In genomic region chr9:111148390-111148993, GRCh38 we compare ENCODE assay signal across 15 cellular contexts.
DNase-seq lines count a peak whose midpoint lies in the region; ATAC-seq and TF ChIP-seq lines count a peak whose summit lies in the region.
"Had no signal": no experiment of that assay in that cellular context is flagged by ENCODE, and none has a peak within 500 bp of the region (broad histone marks: within the 10 kb centered on the region; RNA-seq: fewer than 3 reads in every experiment).

No MANE protein-coding gene starts in this region.

- H3K36me3 ChIP-seq in IMR-90 (ENCODE audit: control insufficient read depth, insufficient read depth, low read length), result no peaks in the 10 kb centered on the region
- H3K36me3 ChIP-seq: left lung had no signal

- in situ Hi-C loops in IMR-90 (cut with MboI; ENCODE audit: low sequenced_read_pairs) (no loop called here), GM13976 (cut with MboI; ENCODE audit: low sequenced_read_pairs, unreplicated experiment) (no loop called here)

- peak; percentile 12 for DNase-seq in AG20443 (ENCODE audit: low spot score)
- peak; percentile 22 for DNase-seq in IMR-90
- peak; percentile 13 for DNase-seq in fibroblast of mammary gland (ENCODE audit: low read depth)
- DNase-seq in medulla oblongata (ENCODE audit: extremely low spot score), result no peak
- DNase-seq in GM13976 (ENCODE audit: low spot score), result no peak
- no peak for DNase-seq in HuH-7.5 (ENCODE audit: low spot score)
- DNase-seq: AML-193, anterior cingulate cortex, left lung, NCI-H1092, NCI-H82, posterior cingulate gyrus, testis had no signal

- TF ChIP-seq CTCF in IMR-90 (conservative IDR thresholded peaks at IDR 0.05; ENCODE audit: low read depth, low read length) (no peak), fibroblast of mammary gland (conservative IDR thresholded peaks at IDR 0.05; ENCODE audit: control insufficient read depth, insufficient read depth, low read depth, low read length) (no peak), GM13976 (IDR thresholded peaks at IDR 0.05; ENCODE audit: borderline replicate concordance, control extremely low read depth, extremely low read depth, insufficient read depth, missing control alignments) (no peak)

- H2BK120ac ChIP-seq in IMR-90 (ENCODE audit: low read depth, low read length), result peak overlapping the region; percentile 42

- H2AFZ ChIP-seq in IMR-90 (replicated peaks; ENCODE audit: low read length, poor library complexity), result peak overlapping the region; percentile 24

- peak; percentile 79 for ATAC-seq in GM19452 (IDR thresholded peaks at IDR 0.05; ENCODE audit: unreplicated experiment)
- peak; percentile 73 for ATAC-seq in IMR-90 (ENCODE audit: low read depth)
- no peak for ATAC-seq in HG02970 (IDR thresholded peaks at IDR 0.05; ENCODE audit: low FRiP score, unreplicated experiment)

- no peak overlapping the region for H3K9ac ChIP-seq in IMR-90 (ENCODE audit: low read depth, low read length)

- no peak overlapping the region for H2AK5ac ChIP-seq in IMR-90 (ENCODE audit: low read depth, low read length)

- H3K18ac ChIP-seq in IMR-90 (ENCODE audit: low read depth, low read length), result peak overlapping the region; percentile 57; the same call in 1 of the 2 replicates

- TF ChIP-seq POLR2A in IMR-90 (IDR thresholded peaks at IDR 0.05; ENCODE audit: low read depth, low read length), result no peak

- peak overlapping the region; percentile 78; the same call in 1 of the 2 replicates for H2BK20ac ChIP-seq in IMR-90 (ENCODE audit: low read depth, low read length)

- peak overlapping the region; percentile 21; the same call in 1 of the 2 replicates for H4K91ac ChIP-seq in IMR-90 (ENCODE audit: insufficient read depth, low read depth, low read length)

- H2BK5ac ChIP-seq in IMR-90 (ENCODE audit: low read depth, low read length, poor library complexity, severe bottlenecking), result peak overlapping the region; percentile 57

- no peak overlapping the region for H2AK9ac ChIP-seq in IMR-90 (replicated peaks; ENCODE audit: low read depth, low read length, poor library complexity)

- H3K9me1 ChIP-seq in IMR-90 (ENCODE audit: insufficient read depth, low read length), result peaks cover 2% of the 10 kb centered on the region; the same call in 1 of the 2 replicates

- CTCF ChIA-PET in IMR-90 (lab: Yijun Ruan, JAX), result no interaction called here

- dilution Hi-C loops in IMR-90 (cut with HindIII; ENCODE audit: low sequenced_read_pairs, unreplicated experiment), result no loop called here

- H3K23ac ChIP-seq in IMR-90 (ENCODE audit: low read depth, low read length), result peak overlapping the region; percentile 12; the same call in 1 of the 2 replicates

- no peaks in the 10 kb centered on the region for H3K27me3 ChIP-seq in IMR-90 (ENCODE audit: control insufficient read depth, insufficient read depth, low read length)
- H3K27me3 ChIP-seq: left lung, testis had no signal

- no peaks in the 10 kb centered on the region for H4K20me1 ChIP-seq in IMR-90 (ENCODE audit: insufficient read depth, low read length)

- POLR2A ChIA-PET in IMR-90 (lab: Charles Lee; ENCODE audit: unreplicated experiment), result no interaction called here

- H4K8ac ChIP-seq in IMR-90 (ENCODE audit: low read depth in 2 of 2, low read length in 2 of 2), result peak overlapping the region in 1 of 2 experiments; percentile 71; a peak in 2 of 4 replicates

- WGBS in IMR-90 (ENCODE audit: extremely low coverage in 2 of 2, insufficient read length in 1 of 2), 2 experiments, result 67% methylated on average over 1 of the region's 5 CpGs; no CpG with 5 or more reads in 1 of the 2 experiments

- 0 out of 2 replicates have a peak overlapping the region, but pooled peaks have one; percentile 52 for H3K14ac ChIP-seq in IMR-90 (replicated peaks; ENCODE audit: low read depth, low read length)

- 0 out of 3 replicates have a peak overlapping the region, but pooled peaks have one; percentile 4 for H2BK15ac ChIP-seq in IMR-90 (ENCODE audit: low read depth, low read length)

- H3K4me1 ChIP-seq in IMR-90 (ENCODE audit: control insufficient read depth, insufficient read depth, low read length), result no peaks in the 10 kb centered on the region; the same call in 1 of the 2 replicates
- H3K4me1 ChIP-seq: testis had no signal

- TF ChIP-seq RAD21 in IMR-90 (IDR thresholded peaks at IDR 0.05; ENCODE audit: low read length), result no peak

- 0 out of 2 replicates have a peak overlapping the region, but pooled peaks have one; percentile 2 for H3K4ac ChIP-seq in IMR-90 (ENCODE audit: low read depth, low read length)

- H3K9me3 ChIP-seq in IMR-90 (ENCODE audit: control insufficient read depth, insufficient read depth, low read length), result no peaks in the 10 kb centered on the region
- H3K9me3 ChIP-seq: left lung, testis had no signal

- no peak overlapping the region for H3K4me3 ChIP-seq in IMR-90 (ENCODE audit: insufficient read depth, low read depth, low read length)
- no peak overlapping the region for H3K4me3 ChIP-seq in fibroblast of mammary gland (ENCODE audit: control insufficient read depth, low read depth, low read length)
- H3K4me3 ChIP-seq: left lung, testis had no signal

- peak overlapping the region; percentile 1; the same call in 1 of the 2 replicates for H4K5ac ChIP-seq in IMR-90 (ENCODE audit: low read depth, low read length)

- no peak overlapping the region for H3K56ac ChIP-seq in IMR-90 (ENCODE audit: extremely low read depth, insufficient read depth, low read length)

- no peaks in the 10 kb centered on the region for H3K79me1 ChIP-seq in IMR-90 (ENCODE audit: low read depth in 1 of 2, low read length in 2 of 2)

- peak overlapping the region; percentile 22; the same call in 1 of the 2 replicates for H3K4me2 ChIP-seq in IMR-90 (ENCODE audit: low read depth, low read length)

- no TSS peak for BruUV-seq in IMR-90 (replicated peaks; lab: Mats Ljungman, UMichigan)

- intact Hi-C loops in IMR-90 (cut with micrococcal nuclease), result no loop called here

- no peak overlapping the region for H3K27ac ChIP-seq in IMR-90 (ENCODE audit: insufficient read depth, low read length)
- H3K27ac ChIP-seq: testis had no signal

TF ChIP-seq in IMR-90, 13 proteins besides CTCF, POLR2A, EP300 and RAD21:
- TF ChIP-seq CHD1 (IDR thresholded peaks at IDR 0.05; ENCODE audit: low read depth, low read length) (no peak), MAFK (IDR thresholded peaks at IDR 0.05; ENCODE audit: low read depth, low read length) (no peak), USF2 (IDR thresholded peaks at IDR 0.05; ENCODE audit: low read depth, low read length) (no peak), MAZ (IDR thresholded peaks at IDR 0.05; ENCODE audit: borderline replicate concordance, low read depth, low read length) (no peak), NFE2L2 (IDR thresholded peaks at IDR 0.05; ENCODE audit: low read depth, low read length) (no peak), ELK1 (IDR thresholded peaks at IDR 0.05; ENCODE audit: borderline replicate concordance, low read depth, low read length) (no peak), MXI1 (IDR thresholded peaks at IDR 0.05; ENCODE audit: borderline replicate concordance, low read depth, low read length) (no peak), SMC3 (IDR thresholded peaks at IDR 0.05; ENCODE audit: low read depth, low read length) (no peak), BHLHE40 (IDR thresholded peaks at IDR 0.05; ENCODE audit: low read depth, low read length) (no peak), CEBPB (IDR thresholded peaks at IDR 0.05; ENCODE audit: low read depth, low read length) (no peak), FOS (IDR thresholded peaks at IDR 0.05; ENCODE audit: low read depth, low read length) (no peak), RFX5 (IDR thresholded peaks at IDR 0.05; ENCODE audit: low read depth, low read length) (no peak), RCOR1 (IDR thresholded peaks at IDR 0.05; ENCODE audit: insufficient replicate concordance, low read length) (no peak)

Comparison
In these comparisons a context has a peak if more than half of its experiments do, and no peak if none do; other contexts are left out.
1. DNase-seq: peak in AG20443 (single experiment), IMR-90 (single experiment) and fibroblast of mammary gland (single experiment); none in medulla oblongata (single experiment), GM13976 (single experiment) and HuH-7.5 (single experiment).